29 cellular contexts compared by ENCODE assay signal in genomic region chr5:33261747-33262146, GRCh38.
DNase-seq lines count a peak whose midpoint lies in the region; ATAC-seq, FAIRE-seq and TF ChIP-seq lines count a peak whose summit lies in the region.
"Had no signal": no experiment of that assay in that cellular context is flagged by ENCODE, and none has a peak within 500 bp of the region (broad histone marks: within the 10 kb centered on the region; RNA-seq: fewer than 3 reads in every experiment).

No MANE protein-coding gene starts in this region.

- no peak overlapping the region for H2AFZ ChIP-seq in SK-N-SH (ENCODE audit: low read depth)
- no peak overlapping the region for H2AFZ ChIP-seq in endothelial cell of umbilical vein (ENCODE audit: low read depth, low read length)

- H3K27me3 ChIP-seq in SK-N-SH (ENCODE audit: insufficient read depth) (no peaks in the 10 kb centered on the region), adipocyte (replicated peaks; ENCODE audit: control insufficient read depth, insufficient read depth, low read length) (no peaks in the 10 kb centered on the region), endothelial cell of umbilical vein (ENCODE audit: control insufficient read depth in 2 of 2, insufficient read depth in 2 of 2, low read length in 2 of 2) (no peaks in the 10 kb centered on the region), left lung (no peaks in the 10 kb centered on the region)
- H3K27me3 ChIP-seq: Peyer's patch had no signal

- intact Hi-C loops in endothelial cell of umbilical vein (cut with micrococcal nuclease), result no loop called here
- intact Hi-C loops in left lung (cut with DNase I), result no loop called here

- H3K79me2 ChIP-seq in SK-N-SH (ENCODE audit: insufficient read depth) (no peaks in the 10 kb centered on the region), endothelial cell of umbilical vein (ENCODE audit: control insufficient read depth, insufficient read depth, low read length) (no peaks in the 10 kb centered on the region)

- TF ChIP-seq EP300 in SK-N-SH (IDR thresholded peaks at IDR 0.05; ENCODE audit: borderline replicate concordance in 1 of 2, low read depth in 1 of 2, low read length in 1 of 2), result no peak

- H3K9me2 ChIP-seq in SK-N-SH, result no peaks in the 10 kb centered on the region

- no TSS peak for BruUV-seq in endothelial cell of umbilical vein (replicated peaks; lab: Mats Ljungman, UMichigan)

- DNase-seq in SK-N-SH (no peak), adipocyte (ENCODE audit: low read depth) (no peak), endothelial cell of umbilical vein (ENCODE audit: low read depth, low spot score) (no peak), left lung (no peak), coronary artery (ENCODE audit: low spot score) (no peak)
- DNase-seq: Calu3; CD8-positive, alpha-beta memory T cell; DMS153; GDM1; NCI-H1105; NCI-H146; NCI-H2029 treated with DMSO at 0.1 percent for 48 hours; NCI-H2171; NCI-H345; NCI-H524; NCI-H774; NK-92 treated with Interleukin-12 subunit alpha and Interleukin-12 subunit beta, amount 100 ng/mL, for 24 hours; Peyer's patch; SW 1271 had no signal

- H3K9ac ChIP-seq in SK-N-SH (peak overlapping the region; percentile 52; the same call in 1 of the 2 replicates), adipocyte (ENCODE audit: low read length) (no peak overlapping the region), endothelial cell of umbilical vein (replicated peaks; ENCODE audit: extremely low read depth, insufficient read depth, low read length) (no peak overlapping the region)
- H3K9ac ChIP-seq: KMS-11 had no signal

- FAIRE-seq in endothelial cell of umbilical vein (lab: Jason Lieb, UNC), result no peak
- FAIRE-seq: GM18507, H1 had no signal

- no peak for TF ChIP-seq CTCF in SK-N-SH (IDR thresholded peaks at IDR 0.05)
- no peak for TF ChIP-seq CTCF in endothelial cell of umbilical vein (IDR thresholded peaks at IDR 0.05; ENCODE audit: extremely low read depth in 1 of 2, insufficient read depth in 1 of 2, low read depth in 1 of 2, low read length in 2 of 2)
- no peak for TF ChIP-seq CTCF in left lung (IDR thresholded peaks at IDR 0.05)
- no peak for TF ChIP-seq CTCF in coronary artery (IDR thresholded peaks at IDR 0.05)

- no peak for ATAC-seq in SK-N-SH treated with all-trans-retinoic acid at 6 μM for 48 hours
- ATAC-seq in left lung, result no peak
- ATAC-seq in HG03135 (IDR thresholded peaks at IDR 0.05; ENCODE audit: unreplicated experiment), result no peak
- ATAC-seq in HG03139 (IDR thresholded peaks at IDR 0.05; ENCODE audit: unreplicated experiment), result no peak
- ATAC-seq: Right ventricle myocardium inferior had no signal

- H4K20me1 ChIP-seq in SK-N-SH (ENCODE audit: insufficient read depth) (no peaks in the 10 kb centered on the region), endothelial cell of umbilical vein (replicated peaks; ENCODE audit: control insufficient read depth, extremely low read depth, insufficient read depth, low read length) (no peaks in the 10 kb centered on the region)

- no peak overlapping the region for H3K4me3 ChIP-seq in SK-N-SH (ENCODE audit: low read depth in 2 of 2, low read length in 1 of 2)
- peak overlapping the region; percentile 40 for H3K4me3 ChIP-seq in adipocyte (ENCODE audit: low read length)
- no peak overlapping the region for H3K4me3 ChIP-seq in endothelial cell of umbilical vein (replicated peaks in 1 of 3; ENCODE audit: insufficient read depth in 1 of 3, low read depth in 1 of 3, low read length in 3 of 3)
- no peak overlapping the region for H3K4me3 ChIP-seq in left lung
- no peak overlapping the region for H3K4me3 ChIP-seq in coronary artery
- H3K4me3 ChIP-seq: Peyer's patch had no signal

- H3F3A ChIP-seq in SK-N-SH (replicated peaks; ENCODE audit: insufficient read depth), result peaks cover 49% of the 10 kb centered on the region

- CTCF ChIA-PET in SK-N-SH (lab: Yijun Ruan, JAX) (no interaction called here), endothelial cell of umbilical vein (lab: Charles Lee) (no interaction called here)

- no peak for TF ChIP-seq RAD21 in SK-N-SH (IDR thresholded peaks at IDR 0.05; ENCODE audit: low read length)

- WGBS in SK-N-SH (ENCODE audit: low lambda C conversion rate), result 56% methylated on average over 2 of the region's 2 CpGs

- H3K9me3 ChIP-seq in SK-N-SH, result peaks cover 16% of the 10 kb centered on the region
- peaks cover 11% of the 10 kb centered on the region for H3K9me3 ChIP-seq in adipocyte (ENCODE audit: control insufficient read depth, low read length)
- no peaks in the 10 kb centered on the region for H3K9me3 ChIP-seq in endothelial cell of umbilical vein (replicated peaks; ENCODE audit: control insufficient read depth, insufficient read depth, low read length)
- H3K9me3 ChIP-seq in left lung, result no peaks in the 10 kb centered on the region
- H3K9me3 ChIP-seq: Peyer's patch had no signal

- H3K4me1 ChIP-seq in SK-N-SH (ENCODE audit: control insufficient read depth in 1 of 2, insufficient read depth in 2 of 2, low read depth in 1 of 2, low read length in 1 of 2), result peaks cover 0 to 24% of the 10 kb centered on the region in 2 experiments; a peak in 2 of 4 replicates
- peaks cover 15% of the 10 kb centered on the region for H3K4me1 ChIP-seq in adipocyte (ENCODE audit: control insufficient read depth, insufficient read depth, low read length)
- peaks cover 9% of the 10 kb centered on the region for H3K4me1 ChIP-seq in endothelial cell of umbilical vein (ENCODE audit: control insufficient read depth, extremely low read depth, insufficient read depth, low read length)
- no peaks in the 10 kb centered on the region for H3K4me1 ChIP-seq in left lung
- H3K4me1 ChIP-seq: Peyer's patch had no signal

- dilution Hi-C loops in endothelial cell of umbilical vein (cut with MboI; ENCODE audit: extremely low pct_ligation_motif_present, low sequenced_read_pairs), result no loop called here

- POLR2A ChIA-PET in SK-N-SH (lab: Yijun Ruan, JAX), result no interaction called here
- POLR2A ChIA-PET in endothelial cell of umbilical vein (lab: Charles Lee), result no interaction called here

- H3K9me1 ChIP-seq in endothelial cell of umbilical vein (replicated peaks; ENCODE audit: control insufficient read depth, extremely low read depth, insufficient read depth, low read length), result no peaks in the 10 kb centered on the region

- no peak for TF ChIP-seq POLR2A in endothelial cell of umbilical vein (IDR thresholded peaks at IDR 0.05; ENCODE audit: low read depth, low read length)

- H3K4me2 ChIP-seq in SK-N-SH, result 0 out of 2 replicates have a peak overlapping the region, but pooled peaks have one; percentile 49
- peak overlapping the region; percentile 35 for H3K4me2 ChIP-seq in endothelial cell of umbilical vein (ENCODE audit: insufficient read depth, low read length)
- H3K4me2 ChIP-seq: KMS-11 had no signal

- H3K36me3 ChIP-seq in SK-N-SH (replicated peaks in 1 of 2; ENCODE audit: control insufficient read depth in 1 of 2, insufficient read depth in 2 of 2, low read length in 1 of 2), result peaks cover 0 to 7% of the 10 kb centered on the region in 2 experiments
- H3K36me3 ChIP-seq in adipocyte (ENCODE audit: control insufficient read depth, insufficient read depth, low read length, severe bottlenecking), result no peaks in the 10 kb centered on the region
- no peaks in the 10 kb centered on the region for H3K36me3 ChIP-seq in endothelial cell of umbilical vein (ENCODE audit: control insufficient read depth in 2 of 2, extremely low read depth in 1 of 2, insufficient read depth in 2 of 2, low read length in 2 of 2)
- no peaks in the 10 kb centered on the region for H3K36me3 ChIP-seq in left lung
- H3K36me3 ChIP-seq: Peyer's patch had no signal

- H3K27ac ChIP-seq in SK-N-SH (ENCODE audit: low read depth in 2 of 2, low read length in 1 of 2) (peak overlapping the region in 1 of 2 experiments; percentile 97; a peak in 2 of 4 replicates), endothelial cell of umbilical vein (ENCODE audit: insufficient read depth, low read depth, low read length) (no peak overlapping the region), left lung (no peak overlapping the region), coronary artery (no peak overlapping the region)
- H3K27ac ChIP-seq: 22Rv1, C4-2B, HL-60, KMS-11, Peyer's patch had no signal

TF ChIP-seq in SK-N-SH, 30 proteins besides CTCF, POLR2A, EP300 and RAD21:
- TF ChIP-seq EZH2phosphoT487 (IDR thresholded peaks at IDR 0.05; ENCODE audit: borderline replicate concordance, low read depth), result no peak

TF ChIP-seq in SK-N-SH treated with all-trans-retinoic acid at 6 μM for 48 hours, 23 proteins besides CTCF, POLR2A, EP300 and RAD21 (continues in another document):
- TF ChIP-seq, protein P1, sequence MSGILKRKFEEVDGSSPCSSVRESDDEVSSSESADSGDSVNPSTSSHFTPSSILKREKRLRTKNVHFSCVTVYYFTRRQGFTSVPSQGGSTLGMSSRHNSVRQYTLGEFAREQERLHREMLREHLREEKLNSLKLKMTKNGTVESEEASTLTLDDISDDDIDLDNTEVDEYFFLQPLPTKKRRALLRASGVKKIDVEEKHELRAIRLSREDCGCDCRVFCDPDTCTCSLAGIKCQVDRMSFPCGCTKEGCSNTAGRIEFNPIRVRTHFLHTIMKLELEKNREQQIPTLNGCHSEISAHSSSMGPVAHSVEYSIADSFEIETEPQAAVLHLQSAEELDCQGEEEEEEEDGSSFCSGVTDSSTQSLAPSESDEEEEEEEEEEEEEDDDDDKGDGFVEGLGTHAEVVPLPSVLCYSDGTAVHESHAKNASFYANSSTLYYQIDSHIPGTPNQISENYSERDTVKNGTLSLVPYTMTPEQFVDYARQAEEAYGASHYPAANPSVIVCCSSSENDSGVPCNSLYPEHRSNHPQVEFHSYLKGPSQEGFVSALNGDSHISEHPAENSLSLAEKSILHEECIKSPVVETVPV (CRISPR knock-in tag; IDR thresholded peaks at IDR 0.05), result no peak
- no peak for TF ChIP-seq ESRRG (CRISPR knock-in tag; IDR thresholded peaks at IDR 0.05)
- TF ChIP-seq ZFP30 (CRISPR knock-in tag; IDR thresholded peaks at IDR 0.05), result no peak
- no peak for TF ChIP-seq PPARA (CRISPR knock-in tag; IDR thresholded peaks at IDR 0.05; ENCODE audit: borderline replicate concordance)

TF ChIP-seq in endothelial cell of umbilical vein, 7 proteins besides CTCF, POLR2A, EP300 and RAD21:
- TF ChIP-seq MYC (IDR thresholded peaks at IDR 0.05; ENCODE audit: low read depth, low read length) (no peak), JUN (IDR thresholded peaks at IDR 0.05; ENCODE audit: borderline replicate concordance, insufficient read depth, insufficient read length, low read depth) (no peak), EZH2 (IDR thresholded peaks at IDR 0.05; ENCODE audit: borderline replicate concordance, low read depth, low read length, severe bottlenecking) (no peak), POLR2AphosphoS5 (IDR thresholded peaks at IDR 0.05; ENCODE audit: insufficient read depth, low read depth, low read length) (no peak), FOS (IDR thresholded peaks at IDR 0.05; ENCODE audit: borderline replicate concordance, insufficient read depth, low read length) (no peak), MAX (IDR thresholded peaks at IDR 0.05; ENCODE audit: insufficient read depth, insufficient read length) (no peak), GATA2 (IDR thresholded peaks at IDR 0.05; ENCODE audit: insufficient read depth, insufficient read length, low read depth, low read length) (no peak)
